Comparison of ENCODE assay signal across 1 cellular context in the genomic region with DNA sequence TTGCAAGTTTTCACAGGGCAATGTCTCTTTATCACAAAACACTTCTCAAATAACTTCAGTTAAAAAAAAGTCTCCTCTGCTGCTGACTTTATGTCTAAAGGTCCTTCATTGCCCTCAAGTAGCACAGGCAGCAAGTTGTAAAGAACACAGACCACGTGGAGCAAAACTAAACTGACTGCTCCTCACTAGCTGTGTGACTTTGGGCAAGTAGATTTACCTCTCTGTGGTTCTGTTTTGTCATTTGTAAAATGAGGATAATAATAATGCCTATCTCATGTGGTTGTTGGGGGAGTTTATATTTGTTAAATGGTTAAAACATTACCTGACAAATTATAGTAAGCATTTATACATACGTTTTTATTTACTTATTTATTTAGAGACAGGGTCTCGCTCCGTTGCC.
TF ChIP-seq lines count a peak whose summit lies in the region.

No MANE protein-coding gene starts in this region.

TF ChIP-seq in GM23338, 12 proteins besides CTCF, POLR2A, EP300 and RAD21 (continued from another document):
- TF ChIP-seq, protein P1, sequence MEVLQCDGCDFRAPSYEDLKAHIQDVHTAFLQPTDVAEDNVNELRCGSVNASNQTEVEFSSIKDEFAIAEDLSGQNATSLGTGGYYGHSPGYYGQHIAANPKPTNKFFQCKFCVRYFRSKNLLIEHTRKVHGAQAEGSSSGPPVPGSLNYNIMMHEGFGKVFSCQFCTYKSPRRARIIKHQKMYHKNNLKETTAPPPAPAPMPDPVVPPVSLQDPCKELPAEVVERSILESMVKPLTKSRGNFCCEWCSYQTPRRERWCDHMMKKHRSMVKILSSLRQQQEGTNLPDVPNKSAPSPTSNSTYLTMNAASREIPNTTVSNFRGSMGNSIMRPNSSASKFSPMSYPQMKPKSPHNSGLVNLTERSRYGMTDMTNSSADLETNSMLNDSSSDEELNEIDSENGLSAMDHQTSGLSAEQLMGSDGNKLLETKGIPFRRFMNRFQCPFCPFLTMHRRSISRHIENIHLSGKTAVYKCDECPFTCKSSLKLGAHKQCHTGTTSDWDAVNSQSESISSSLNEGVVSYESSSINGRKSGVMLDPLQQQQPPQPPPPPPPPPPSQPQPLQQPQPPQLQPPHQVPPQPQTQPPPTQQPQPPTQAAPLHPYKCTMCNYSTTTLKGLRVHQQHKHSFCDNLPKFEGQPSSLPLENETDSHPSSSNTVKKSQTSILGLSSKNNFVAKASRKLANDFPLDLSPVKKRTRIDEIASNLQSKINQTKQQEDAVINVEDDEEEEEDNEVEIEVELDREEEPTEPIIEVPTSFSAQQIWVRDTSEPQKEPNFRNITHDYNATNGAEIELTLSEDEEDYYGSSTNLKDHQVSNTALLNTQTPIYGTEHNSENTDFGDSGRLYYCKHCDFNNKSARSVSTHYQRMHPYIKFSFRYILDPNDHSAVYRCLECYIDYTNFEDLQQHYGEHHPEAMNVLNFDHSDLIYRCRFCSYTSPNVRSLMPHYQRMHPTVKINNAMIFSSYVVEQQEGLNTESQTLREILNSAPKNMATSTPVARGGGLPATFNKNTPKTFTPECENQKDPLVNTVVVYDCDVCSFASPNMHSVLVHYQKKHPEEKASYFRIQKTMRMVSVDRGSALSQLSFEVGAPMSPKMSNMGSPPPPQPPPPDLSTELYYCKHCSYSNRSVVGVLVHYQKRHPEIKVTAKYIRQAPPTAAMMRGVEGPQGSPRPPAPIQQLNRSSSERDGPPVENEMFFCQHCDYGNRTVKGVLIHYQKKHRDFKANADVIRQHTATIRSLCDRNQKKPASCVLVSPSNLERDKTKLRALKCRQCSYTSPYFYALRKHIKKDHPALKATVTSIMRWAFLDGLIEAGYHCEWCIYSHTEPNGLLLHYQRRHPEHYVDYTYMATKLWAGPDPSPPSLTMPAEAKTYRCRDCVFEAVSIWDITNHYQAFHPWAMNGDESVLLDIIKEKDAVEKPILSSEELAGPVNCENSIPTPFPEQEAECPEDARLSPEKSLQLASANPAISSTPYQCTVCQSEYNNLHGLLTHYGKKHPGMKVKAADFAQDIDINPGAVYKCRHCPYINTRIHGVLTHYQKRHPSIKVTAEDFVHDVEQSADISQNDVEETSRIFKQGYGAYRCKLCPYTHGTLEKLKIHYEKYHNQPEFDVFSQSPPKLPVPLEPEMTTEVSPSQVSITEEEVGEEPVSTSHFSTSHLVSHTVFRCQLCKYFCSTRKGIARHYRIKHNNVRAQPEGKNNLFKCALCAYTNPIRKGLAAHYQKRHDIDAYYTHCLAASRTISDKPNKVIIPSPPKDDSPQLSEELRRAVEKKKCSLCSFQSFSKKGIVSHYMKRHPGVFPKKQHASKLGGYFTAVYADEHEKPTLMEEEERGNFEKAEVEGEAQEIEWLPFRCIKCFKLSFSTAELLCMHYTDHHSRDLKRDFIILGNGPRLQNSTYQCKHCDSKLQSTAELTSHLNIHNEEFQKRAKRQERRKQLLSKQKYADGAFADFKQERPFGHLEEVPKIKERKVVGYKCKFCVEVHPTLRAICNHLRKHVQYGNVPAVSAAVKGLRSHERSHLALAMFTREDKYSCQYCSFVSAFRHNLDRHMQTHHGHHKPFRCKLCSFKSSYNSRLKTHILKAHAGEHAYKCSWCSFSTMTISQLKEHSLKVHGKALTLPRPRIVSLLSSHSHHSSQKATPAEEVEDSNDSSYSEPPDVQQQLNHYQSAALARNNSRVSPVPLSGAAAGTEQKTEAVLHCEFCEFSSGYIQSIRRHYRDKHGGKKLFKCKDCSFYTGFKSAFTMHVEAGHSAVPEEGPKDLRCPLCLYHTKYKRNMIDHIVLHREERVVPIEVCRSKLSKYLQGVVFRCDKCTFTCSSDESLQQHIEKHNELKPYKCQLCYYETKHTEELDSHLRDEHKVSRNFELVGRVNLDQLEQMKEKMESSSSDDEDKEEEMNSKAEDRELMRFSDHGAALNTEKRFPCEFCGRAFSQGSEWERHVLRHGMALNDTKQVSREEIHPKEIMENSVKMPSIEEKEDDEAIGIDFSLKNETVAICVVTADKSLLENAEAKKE (CRISPR knock-in tag; IDR thresholded peaks at IDR 0.05) = no peak
- TF ChIP-seq POLR2AphosphoS5 (IDR thresholded peaks at IDR 0.05; ENCODE audit: low read depth) = no peak
- no peak for TF ChIP-seq NANOG (IDR thresholded peaks at IDR 0.05; ENCODE audit: borderline replicate concordance)
- no peak for TF ChIP-seq ZNF331 (CRISPR knock-in tag; IDR thresholded peaks at IDR 0.05; ENCODE audit: low read depth)
- no peak for TF ChIP-seq CREB1 (CRISPR knock-in tag; IDR thresholded peaks at IDR 0.05; ENCODE audit: low read depth)
- TF ChIP-seq JUNB (IDR thresholded peaks at IDR 0.05; ENCODE audit: unreplicated experiment) = no peak
TF ChIP-seq in GM23338: peak in this region for 0.
